13 cellular contexts compared by ENCODE assay signal in genomic region chr11:96234866-96235441, GRCh38.
DNase-seq lines count a peak whose midpoint lies in the region; ATAC-seq, FAIRE-seq and TF ChIP-seq lines count a peak whose summit lies in the region.
"Had no signal": no experiment of that assay in that cellular context is flagged by ENCODE, and none has a peak within 500 bp of the region (broad histone marks: within the 10 kb centered on the region; RNA-seq: fewer than 3 reads in every experiment).

No MANE protein-coding gene starts in this region.

- ATAC-seq in activated naive CD8-positive, alpha-beta T cell treated with anti-CD3 and anti-CD28 coated beads, Interleukin-2, amount 10 ng/mL, durations not matched to agents 7 days and 5 days (ENCODE audit: low read depth) = no peak
- ATAC-seq: heart left ventricle had no signal

- H3K4me3 Mint-ChIP-seq in T-helper 1 cell treated with Interleukin-12 subunit alpha and Interleukin-12 subunit beta and Interleukin-4 antibody, amounts not matched to agents 30 μg/mL and 1 μg/mL, for 36 hours = peak overlapping the region; percentile 56
- H3K4me3 Mint-ChIP-seq in activated naive CD8-positive, alpha-beta T cell treated with anti-CD3 and anti-CD28 coated beads, Interleukin-2, amount 10 ng/mL, durations not matched to agents 7 days and 5 days = no peak overlapping the region
- H3K4me3 Mint-ChIP-seq: nephron progenitor cell had no signal

- H3K27me3 ChIP-seq in GM23248 (replicated peaks; ENCODE audit: insufficient read depth) = no peaks in the 10 kb centered on the region
- H3K27me3 ChIP-seq in osteoblast (ENCODE audit: insufficient read depth, low read length) = no peaks in the 10 kb centered on the region
- H3K27me3 ChIP-seq: heart left ventricle had no signal

- DNase-seq in T-helper 1 cell (no peak), GM23248 (peak; percentile 37), osteoblast (ENCODE audit: insufficient read length, low spot score, missing footprints) (peak; percentile 80), midbrain (lab: John Stamatoyannopoulos, UW) (no peak), frontal cortex (ENCODE audit: low spot score in 2 of 2) (no peak)
- DNase-seq in activated naive CD8-positive, alpha-beta T cell treated with anti-CD3 and anti-CD28 coated beads, Interleukin-2, amount 10 ng/mL, durations not matched to agents 7 days and 5 days = no peak
- no peak for DNase-seq in stimulated activated CD4-positive, alpha-beta T cell treated with anti-CD3 and anti-CD28 coated beads, Interleukin-12 subunit alpha, Interleukin-12 subunit beta, amount 100 ng/mL, for 4 hours
- DNase-seq: activated gamma-delta T cell treated with Interleukin-2 at 50 U/mL for 16 hours, heart left ventricle, NCI-H2227 treated with DMSO at 0.1 percent for 48 hours, nephron progenitor cell had no signal

- H3K27ac Mint-ChIP-seq in T-helper 1 cell treated with Interleukin-12 subunit alpha and Interleukin-12 subunit beta and Interleukin-4 antibody, amounts not matched to agents 30 μg/mL and 1 μg/mL, for 36 hours = peak overlapping the region; percentile 89
- H3K27ac Mint-ChIP-seq in activated naive CD8-positive, alpha-beta T cell treated with anti-CD3 and anti-CD28 coated beads, Interleukin-2, amount 10 ng/mL, durations not matched to agents 7 days and 5 days = peak overlapping the region; percentile 39
- H3K27ac Mint-ChIP-seq: nephron progenitor cell had no signal

- H3K9ac ChIP-seq in GM23248 = no peak overlapping the region

- FAIRE-seq in frontal cortex (lab: Jason Lieb, UNC) = no peak

- H3K36me3 ChIP-seq in GM23248 (ENCODE audit: low read depth) (no peaks in the 10 kb centered on the region), osteoblast (ENCODE audit: insufficient read depth, low read length) (no peaks in the 10 kb centered on the region)
- H3K36me3 ChIP-seq: heart left ventricle had no signal

- in situ Hi-C loops in GM23248 (cut with MboI) = no loop called here

- H3K27me3 Mint-ChIP-seq in T-helper 1 cell treated with Interleukin-12 subunit alpha and Interleukin-12 subunit beta and Interleukin-4 antibody, amounts not matched to agents 30 μg/mL and 1 μg/mL, for 36 hours (ENCODE audit: low read depth) = no peaks in the 10 kb centered on the region
- no peaks in the 10 kb centered on the region for H3K27me3 Mint-ChIP-seq in activated naive CD8-positive, alpha-beta T cell treated with anti-CD3 and anti-CD28 coated beads, Interleukin-2, amount 10 ng/mL, durations not matched to agents 7 days and 5 days

- H3K79me2 ChIP-seq in GM23248 (ENCODE audit: insufficient read depth) = peaks cover 100% of the 10 kb centered on the region
- peaks cover 89% of the 10 kb centered on the region for H3K79me2 ChIP-seq in osteoblast (ENCODE audit: insufficient read depth, low read length)

- H4K20me1 ChIP-seq in GM23248 (ENCODE audit: insufficient read depth) = no peaks in the 10 kb centered on the region
- H4K20me1 ChIP-seq in osteoblast (ENCODE audit: insufficient read depth, low read length) = no peaks in the 10 kb centered on the region

- H3F3A ChIP-seq in GM23248 (ENCODE audit: insufficient read depth) = peaks cover 29% of the 10 kb centered on the region

- H3K27ac ChIP-seq in GM23248 = peak overlapping the region; percentile 29
- peak overlapping the region; percentile 60 for H3K27ac ChIP-seq in osteoblast (ENCODE audit: low read depth, low read length)
- H3K27ac ChIP-seq: 22Rv1 had no signal

- H3K4me2 ChIP-seq in GM23248 (ENCODE audit: unreplicated experiment) (no peak overlapping the region), osteoblast (ENCODE audit: insufficient read depth, low read length) (peak overlapping the region; percentile 60)

- no peak for TF ChIP-seq CTCF in osteoblast (IDR thresholded peaks at IDR 0.05; ENCODE audit: extremely low read depth, low read depth, low read length)

- H3K9me3 ChIP-seq in GM23248 (ENCODE audit: low read depth) = no peaks in the 10 kb centered on the region
- H3K9me3 ChIP-seq in osteoblast (ENCODE audit: low read depth, low read length) = no peaks in the 10 kb centered on the region
- H3K9me3 ChIP-seq: heart left ventricle had no signal

- no peak overlapping the region for H3K4me3 ChIP-seq in GM23248
- no peak overlapping the region for H3K4me3 ChIP-seq in osteoblast (ENCODE audit: insufficient read depth, low read length)
- H3K4me3 ChIP-seq: heart left ventricle had no signal

- POLR2A ChIA-PET in activated naive CD8-positive, alpha-beta T cell treated with anti-CD3 and anti-CD28 coated beads, Interleukin-2, amount 10 ng/mL, durations not matched to agents 7 days and 5 days (lab: Charles Lee) = no interaction called here

- peaks cover 6% of the 10 kb centered on the region for H3K36me3 Mint-ChIP-seq in T-helper 1 cell treated with Interleukin-12 subunit alpha and Interleukin-12 subunit beta and Interleukin-4 antibody, amounts not matched to agents 30 μg/mL and 1 μg/mL, for 36 hours (ENCODE audit: low read depth)
- peaks cover 20% of the 10 kb centered on the region for H3K36me3 Mint-ChIP-seq in activated naive CD8-positive, alpha-beta T cell treated with anti-CD3 and anti-CD28 coated beads, Interleukin-2, amount 10 ng/mL, durations not matched to agents 7 days and 5 days

- peaks cover 29% of the 10 kb centered on the region for H3K4me1 Mint-ChIP-seq in T-helper 1 cell treated with Interleukin-12 subunit alpha and Interleukin-12 subunit beta and Interleukin-4 antibody, amounts not matched to agents 30 μg/mL and 1 μg/mL, for 36 hours (ENCODE audit: low read depth)
- H3K4me1 Mint-ChIP-seq in activated naive CD8-positive, alpha-beta T cell treated with anti-CD3 and anti-CD28 coated beads, Interleukin-2, amount 10 ng/mL, durations not matched to agents 7 days and 5 days = peaks cover 23% of the 10 kb centered on the region

- no peaks in the 10 kb centered on the region for H3K9me2 ChIP-seq in GM23248 (ENCODE audit: insufficient read depth)

- H3K4me1 ChIP-seq in GM23248 (ENCODE audit: insufficient read depth) (peaks cover 57% of the 10 kb centered on the region), osteoblast (ENCODE audit: insufficient read depth, low read length) (peaks cover 35% of the 10 kb centered on the region)

- H2AFZ ChIP-seq in GM23248 (no peak overlapping the region), osteoblast (ENCODE audit: low read length) (no peak overlapping the region)

- WGBS in GM23248 (ENCODE audit: low coverage in 1 of 2, low lambda C conversion rate in 2 of 2, missing lambda C conversion rate in 2 of 2), 2 experiments = 12 to 21% methylated on average over 1 of the region's 1 CpG

- H3K9me3 Mint-ChIP-seq in T-helper 1 cell treated with Interleukin-12 subunit alpha and Interleukin-12 subunit beta and Interleukin-4 antibody, amounts not matched to agents 30 μg/mL and 1 μg/mL, for 36 hours = no peaks in the 10 kb centered on the region
- no peaks in the 10 kb centered on the region for H3K9me3 Mint-ChIP-seq in activated naive CD8-positive, alpha-beta T cell treated with anti-CD3 and anti-CD28 coated beads, Interleukin-2, amount 10 ng/mL, durations not matched to agents 7 days and 5 days
- H3K9me3 Mint-ChIP-seq: nephron progenitor cell had no signal

Comparison
In these comparisons a context has a peak if more than half of its experiments do, and no peak if none do; other contexts are left out.
1. DNase-seq: peak in GM23248 (single experiment) and osteoblast (single experiment); none in T-helper 1 cell (0 of 5), activated naive CD8-positive, alpha-beta T cell treated with anti-CD3 and anti-CD28 coated beads, Interleukin-2, amount 10 ng/mL, durations not matched to agents 7 days and 5 days (single experiment), midbrain (single experiment), frontal cortex (0 of 2) and stimulated activated CD4-positive, alpha-beta T cell treated with anti-CD3 and anti-CD28 coated beads, Interleukin-12 subunit alpha, Interleukin-12 subunit beta, amount 100 ng/mL, for 4 hours (single experiment).